Comparison of ENCODE assay signal across 1 cellular context in genomic region chr12:101407438-101408345, GRCh38.
TF ChIP-seq lines count a peak whose summit lies in the region.

TSS of gene ARL1 (minus strand) at chr12:101407772. CDS start at chr12:101407645, 127 bp downstream.

TF ChIP-seq in HEK293, 187 proteins besides CTCF, POLR2A, EP300 and RAD21 (continued from another document and continues in another):
- TF ChIP-seq ZBTB7A (tag by site-specific recombination; IDR thresholded peaks at IDR 0.05; ENCODE audit: low read depth) = 0 out of 2 replicates have a peak, but pooled peaks have one; percentile 21
- TF ChIP-seq ZNF211 (tag by site-specific recombination; IDR thresholded peaks at IDR 0.05; ENCODE audit: low read depth) = no peak
- TF ChIP-seq ZNF830 (tag by site-specific recombination; IDR thresholded peaks at IDR 0.05; ENCODE audit: low read depth) = no peak
- no peak for TF ChIP-seq ZNF433 (tag by site-specific recombination; IDR thresholded peaks at IDR 0.05; ENCODE audit: low read depth)
- TF ChIP-seq KLF1 (tag by site-specific recombination; IDR thresholded peaks at IDR 0.05) = peak; percentile 5; the same call in 1 of the 2 replicates
- no peak for TF ChIP-seq GLI4 (tag by site-specific recombination; IDR thresholded peaks at IDR 0.05)
- TF ChIP-seq TSHZ1 (tag by site-specific recombination; IDR thresholded peaks at IDR 0.05; ENCODE audit: borderline replicate concordance) = no peak; the same call in 1 of the 2 replicates
- peak; percentile 69; the same call in 1 of the 2 replicates for TF ChIP-seq ZNF580 (tag by site-specific recombination; IDR thresholded peaks at IDR 0.05)
- peak; percentile 95 for TF ChIP-seq ZNF639 (tag by site-specific recombination; IDR thresholded peaks at IDR 0.05)
- TF ChIP-seq REPIN1 (tag by site-specific recombination; IDR thresholded peaks at IDR 0.05; ENCODE audit: low read depth) = no peak
- TF ChIP-seq ZNF394 (tag by site-specific recombination; IDR thresholded peaks at IDR 0.05; ENCODE audit: borderline replicate concordance) = peak; percentile 79
- no peak for TF ChIP-seq ZNF510 (tag by site-specific recombination; IDR thresholded peaks at IDR 0.05; ENCODE audit: insufficient replicate concordance)
- peak; percentile 76 for TF ChIP-seq SP3 (tag by site-specific recombination; IDR thresholded peaks at IDR 0.05)
- TF ChIP-seq ZSCAN5A (tag by site-specific recombination; IDR thresholded peaks at IDR 0.05) = 0 out of 2 replicates have a peak, but pooled peaks have one; percentile 10
- TF ChIP-seq BCL6B (tag by site-specific recombination; IDR thresholded peaks at IDR 0.05) = no peak
- TF ChIP-seq ZFP3 (tag by site-specific recombination; IDR thresholded peaks at IDR 0.05; ENCODE audit: low read depth) = no peak
- TF ChIP-seq FEZF1 (tag by site-specific recombination; IDR thresholded peaks at IDR 0.05) = no peak; the same call in 1 of the 2 replicates
- TF ChIP-seq ZNF449 (tag by site-specific recombination; IDR thresholded peaks at IDR 0.05) = peak; percentile 77
- peak; percentile 83 for TF ChIP-seq ZEB2 (tag by site-specific recombination; IDR thresholded peaks at IDR 0.05)
- TF ChIP-seq ZBTB26 (tag by site-specific recombination; optimal IDR thresholded peaks at IDR 0.05) = peak; percentile 87
- TF ChIP-seq GLI2 (tag by site-specific recombination; IDR thresholded peaks at IDR 0.05; ENCODE audit: borderline replicate concordance, low read depth) = no peak
- peak; percentile 62 for TF ChIP-seq ZNF600 (tag by site-specific recombination; IDR thresholded peaks at IDR 0.05)
- TF ChIP-seq ZNF112 (tag by site-specific recombination; IDR thresholded peaks at IDR 0.05) = no peak
- no peak; the same call in 1 of the 2 replicates for TF ChIP-seq ZFP69B (tag by site-specific recombination; IDR thresholded peaks at IDR 0.05)
- TF ChIP-seq PRDM4 (tag by site-specific recombination; IDR thresholded peaks at IDR 0.05) = no peak; the same call in 1 of the 2 replicates
- no peak for TF ChIP-seq ZNF140 (tag by site-specific recombination; IDR thresholded peaks at IDR 0.05)
- no peak for TF ChIP-seq RBAK (tag by site-specific recombination; IDR thresholded peaks at IDR 0.05)
- TF ChIP-seq ZNF341 (tag by site-specific recombination; IDR thresholded peaks at IDR 0.05; ENCODE audit: low read depth) = no peak
- TF ChIP-seq ZBTB49 (tag by site-specific recombination; IDR thresholded peaks at IDR 0.05; ENCODE audit: low read depth) = no peak
- TF ChIP-seq ZNF843 (tag by site-specific recombination; IDR thresholded peaks at IDR 0.05) = peak; percentile 56; the same call in 1 of the 2 replicates
- no peak for TF ChIP-seq ZNF16 (tag by site-specific recombination; IDR thresholded peaks at IDR 0.05; ENCODE audit: low read depth)
- TF ChIP-seq HIC1 (tag by site-specific recombination; IDR thresholded peaks at IDR 0.05) = no peak
- no peak for TF ChIP-seq ZNF791 (tag by site-specific recombination; IDR thresholded peaks at IDR 0.05)
- peak; percentile 66; the same call in 1 of the 2 replicates for TF ChIP-seq KLF10 (tag by site-specific recombination; IDR thresholded peaks at IDR 0.05)
- TF ChIP-seq YY1 (tag by site-specific recombination; IDR thresholded peaks at IDR 0.05) = peak; percentile 53; the same call in 1 of the 2 replicates
- 0 out of 2 replicates have a peak, but pooled peaks have one; percentile 46 for TF ChIP-seq ZFP37 (tag by site-specific recombination; IDR thresholded peaks at IDR 0.05)
- no peak for TF ChIP-seq SCRT2 (tag by site-specific recombination; IDR thresholded peaks at IDR 0.05)
- TF ChIP-seq ZNF280C (tag by site-specific recombination; IDR thresholded peaks at IDR 0.05) = no peak
